10 cellular contexts compared by ENCODE assay signal in genomic region chr1:182229907-182230522, GRCh38.
A peak's percentile ranks its signal among the peaks of the same experiment; 100 is the strongest.
DNase-seq lines count a peak whose midpoint lies in the region; ATAC-seq and TF ChIP-seq lines count a peak whose summit lies in the region.
"Had no signal": no experiment of that assay in that cellular context is flagged by ENCODE, and none has a peak within 500 bp of the region (broad histone marks: within the 10 kb centered on the region; RNA-seq: fewer than 3 reads in every experiment).

No MANE protein-coding gene starts in this region.

- H3K27ac Mint-ChIP-seq in nephron progenitor cell = peak overlapping the region; percentile 91
- H3K27ac Mint-ChIP-seq: stimulated activated memory B cell treated with anti-CD40 and anti-IgM and Interleukin-4, amounts not matched to agents 10 μg/mL and 1 μg/mL and 100 μg/mL, for 72 hours had no signal

- DNase-seq in ELF-1 (ENCODE audit: low read depth, low spot score) = peak; percentile 44
- DNase-seq in NCI-H2029 treated with DMSO at 0.1 percent for 48 hours (lab: John Stamatoyannopoulos, UW) = peak; percentile 80
- DNase-seq in amniotic stem cell (lab: John Stamatoyannopoulos, UW) = peak; percentile 26
- DNase-seq in nephron progenitor cell = no peak
- no peak for DNase-seq in activated CD8-positive, alpha-beta memory T cell treated with anti-CD3 and anti-CD28 coated beads, Interleukin-2, amount 50 U/mL, for 48 hours
- no peak for DNase-seq in posterior cingulate gyrus
- DNase-seq in activated T-cell treated with anti-CD3 and anti-CD28 coated beads, Interleukin-2, amount 50 U/mL, for 48 hours = no peak
- DNase-seq: T-helper 9 cell had no signal

- H3K9me3 Mint-ChIP-seq in nephron progenitor cell = peaks cover 15% of the 10 kb centered on the region
- H3K9me3 Mint-ChIP-seq: stimulated activated memory B cell treated with anti-CD40 and anti-IgM and Interleukin-4, amounts not matched to agents 10 μg/mL and 1 μg/mL and 100 μg/mL, for 72 hours had no signal

- no peak overlapping the region for H3K4me3 Mint-ChIP-seq in nephron progenitor cell
- H3K4me3 Mint-ChIP-seq: stimulated activated memory B cell treated with anti-CD40 and anti-IgM and Interleukin-4, amounts not matched to agents 10 μg/mL and 1 μg/mL and 100 μg/mL, for 72 hours had no signal

- TF ChIP-seq CTCF in nephron progenitor cell (IDR thresholded peaks at IDR 0.05) = no peak

- no peaks in the 10 kb centered on the region for H3K27me3 Mint-ChIP-seq in nephron progenitor cell (ENCODE audit: low read depth, poor library complexity)

- H3K4me1 Mint-ChIP-seq in nephron progenitor cell = peaks cover 27% of the 10 kb centered on the region
- H3K4me1 Mint-ChIP-seq: stimulated activated memory B cell treated with anti-CD40 and anti-IgM and Interleukin-4, amounts not matched to agents 10 μg/mL and 1 μg/mL and 100 μg/mL, for 72 hours had no signal

- no peak for ATAC-seq in HG02763 (IDR thresholded peaks at IDR 0.05; ENCODE audit: unreplicated experiment)
- ATAC-seq: stimulated activated memory B cell treated with anti-CD40 and anti-IgM and Interleukin-4, amounts not matched to agents 10 μg/mL and 1 μg/mL and 100 μg/mL, for 72 hours had no signal

- H3K36me3 Mint-ChIP-seq in nephron progenitor cell (ENCODE audit: low read depth) = no peaks in the 10 kb centered on the region
- H3K36me3 Mint-ChIP-seq: stimulated activated memory B cell treated with anti-CD40 and anti-IgM and Interleukin-4, amounts not matched to agents 10 μg/mL and 1 μg/mL and 100 μg/mL, for 72 hours had no signal

- intact Hi-C loops in posterior cingulate gyrus (cut with DNase I) = no loop called here

Comparison
In these comparisons a context has a peak if more than half of its experiments do, and no peak if none do; other contexts are left out.
1. DNase-seq: peak in ELF-1 (single experiment), NCI-H2029 treated with DMSO at 0.1 percent for 48 hours (single experiment) and amniotic stem cell (single experiment); none in nephron progenitor cell (single experiment), activated CD8-positive, alpha-beta memory T cell treated with anti-CD3 and anti-CD28 coated beads, Interleukin-2, amount 50 U/mL, for 48 hours (single experiment), posterior cingulate gyrus (0 of 10) and activated T-cell treated with anti-CD3 and anti-CD28 coated beads, Interleukin-2, amount 50 U/mL, for 48 hours (0 of 2).